Comparison of ENCODE assay signal across 9 cellular contexts in the genomic region with DNA sequence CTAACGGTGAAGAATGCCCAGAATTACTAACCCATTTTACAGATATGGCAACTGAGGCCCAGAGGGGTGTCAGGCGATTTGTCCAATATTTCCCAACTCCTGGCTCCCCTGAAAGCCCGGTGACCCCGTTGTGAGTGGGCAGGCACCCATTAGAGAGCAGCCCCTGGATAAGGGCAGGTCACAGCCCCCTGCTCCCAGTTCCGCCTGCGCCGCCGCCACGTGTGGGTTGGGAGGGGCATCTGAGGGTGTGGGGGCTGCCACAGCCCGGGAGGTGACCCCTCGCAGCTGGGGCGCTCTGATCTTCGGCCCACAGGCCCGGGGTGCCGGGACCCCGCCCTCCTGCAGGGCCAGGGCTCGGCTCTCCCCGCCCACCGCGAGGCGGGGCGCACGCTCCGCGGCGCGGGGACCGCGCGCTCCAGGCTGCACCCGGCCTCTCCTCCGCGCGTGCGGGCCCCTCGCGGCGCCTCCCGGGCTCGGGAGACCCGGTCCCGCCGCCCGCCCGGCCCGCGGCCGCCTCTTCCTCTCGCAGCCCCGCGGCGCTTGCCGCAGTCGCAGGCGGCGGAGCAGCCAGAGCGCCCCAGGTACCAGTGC. TPM values are rescaled to one million over a fixed set of nuclear protein-coding genes. Genes with fewer than 3 reads are reported as not detected.
DNase-seq lines count a peak whose midpoint lies in the region; ATAC-seq and TF ChIP-seq lines count a peak whose summit lies in the region.
"Had no signal": no experiment of that assay in that cellular context is flagged by ENCODE, and none has a peak within 500 bp of the region (broad histone marks: within the 10 kb centered on the region; RNA-seq: fewer than 3 reads in every experiment).

A gene (plus strand): TSS at position 423 of the 591 bp plus-strand sequence. CDS start 879 bp downstream, outside the sequence.

- TF ChIP-seq CTCF in esophagus squamous epithelium (IDR thresholded peaks at IDR 0.05): no peak

- ATAC-seq in HG02588 (IDR thresholded peaks at IDR 0.05; ENCODE audit: unreplicated experiment) (no peak), esophagus mucosa (no peak)

- peak; percentile 35 for DNase-seq in NCI-H2196 (lab: John Stamatoyannopoulos, UW; ENCODE audit: unreplicated experiment)
- no peak for DNase-seq in NCI-H2196 treated with DMSO at 0.1 percent for 48 hours (lab: John Stamatoyannopoulos, UW; ENCODE audit: unreplicated experiment)
- DNase-seq in T-helper 9 cell: peak; percentile 30
- no peak for DNase-seq in esophagus squamous epithelium (lab: John Stamatoyannopoulos, UW)
- peak; percentile 36 for DNase-seq in stimulated activated CD4-positive, alpha-beta T cell treated with anti-CD3 and anti-CD28 coated beads, Interleukin-4, amount 100 ng/mL, for 24 hours
- DNase-seq in midbrain (lab: John Stamatoyannopoulos, UW): no peak

- H3K9me3 ChIP-seq in esophagus squamous epithelium: no peaks in the 10 kb centered on the region

- H3K36me3 ChIP-seq in esophagus squamous epithelium: no peaks in the 10 kb centered on the region

- TF ChIP-seq POLR2A in esophagus squamous epithelium (IDR thresholded peaks at IDR 0.05): no peak

- H3K4me3 ChIP-seq in esophagus squamous epithelium: peak within 1 kb of the TSS in 3 of 4 donors; percentile 10 to 62 (median 42)

- intact Hi-C loops in esophagus squamous epithelium (cut with DNase I): no loop called here

- H3K4me1 ChIP-seq in esophagus squamous epithelium: peaks cover 6 to 33% (median 16%) of the 10 kb centered on the region in 3 donors

- H3K27ac ChIP-seq in esophagus squamous epithelium: no peak within 1 kb of the TSS

- H3K27me3 ChIP-seq in esophagus squamous epithelium: peaks cover 9 to 75% (median 13%) of the 10 kb centered on the region in 4 donors

- 7% methylated on average over 6 of the region's 57 CpGs; no CpG with 5 or more reads in 1 of the 2 donors for whole genome bisulfite sequencing in esophagus squamous epithelium, 2 donors

RNA-seq across cellular contexts. Expression of the gene that starts here (rescaled TPM):
- total RNA-seq in esophagus squamous epithelium: not detected
- not detected for total RNA-seq in esophagus mucosa
- total RNA-seq: M059J had no signal

Comparison
In these comparisons a context has a peak if more than half of its experiments do, and no peak if none do; other contexts are left out.
1. DNase-seq: peak in NCI-H2196 (single experiment), T-helper 9 cell (single experiment) and stimulated activated CD4-positive, alpha-beta T cell treated with anti-CD3 and anti-CD28 coated beads, Interleukin-4, amount 100 ng/mL, for 24 hours (single experiment); none in NCI-H2196 treated with DMSO at 0.1 percent for 48 hours (single experiment), esophagus squamous epithelium (single experiment) and midbrain (single experiment).